ENCODE assay signal across 23 cellular contexts in genomic region chr3:33026267-33026666, GRCh38.
"Had no signal": no experiment of that assay in that cellular context is flagged by ENCODE, and none has a peak within 500 bp of the region (broad histone marks: within the 10 kb centered on the region; RNA-seq: fewer than 3 reads in every experiment).

No MANE protein-coding gene starts in this region.

- H3K27me3 Mint-ChIP-seq: IgD-negative memory B cell had no signal

- H3K27ac ChIP-seq: HL-60, KMS-11, RWPE1 had no signal

- H3K4me2 ChIP-seq: KMS-11 had no signal

- ATAC-seq: K562, Panc1, PC-3, SK-N-SH treated with all-trans-retinoic acid at 6 μM for 48 hours had no signal

- H3K27ac Mint-ChIP-seq: IgD-negative memory B cell had no signal

- H3K4me3 Mint-ChIP-seq: IgD-negative memory B cell had no signal

- DNase-seq: Kasumi-1, MV-4-11, NCI-H1048, NCI-H1105, NCI-H1417 treated with DMSO at 0.1 percent for 48 hours, NCI-H146, NCI-H1694 treated with DMSO at 0.1 percent for 48 hours, NCI-H1930, NCI-H2081, NCI-H2107, NCI-H2227 treated with DMSO at 0.1 percent for 48 hours, NCI-H524, NCI-H69, NCI-H774, PC-3, SHP77 had no signal

- H3K4me3 ChIP-seq: K562 had no signal
